15 cellular contexts compared by ENCODE assay signal in genomic region chr7:18497082-18497481, GRCh38. TPM values are rescaled to one million over a fixed set of nuclear protein-coding genes. Genes with fewer than 3 reads are reported as not detected.
DNase-seq lines count a peak whose midpoint lies in the region; ATAC-seq and TF ChIP-seq lines count a peak whose summit lies in the region.
"Had no signal": no experiment of that assay in that cellular context is flagged by ENCODE, and none has a peak within 500 bp of the region (broad histone marks: within the 10 kb centered on the region; RNA-seq: fewer than 3 reads in every experiment).

No MANE protein-coding gene starts in this region.

- H3K4me1 ChIP-seq in right atrium auricular region = peaks cover 0 to 24% of the 10 kb centered on the region in 2 donors
- no peaks in the 10 kb centered on the region for H3K4me1 ChIP-seq in mucosa of rectum (ENCODE audit: control insufficient read depth in 2 of 2, insufficient read depth in 2 of 2, low read length in 2 of 2)
- H3K4me1 ChIP-seq in upper lobe of right lung = peaks cover 7% of the 10 kb centered on the region

- intact Hi-C loops in Right ventricle myocardium inferior (cut with DNase I) = loop anchor here (5.0 kb wide), 4 partner anchors 45 to 140 kb away; no protein-coding TSS in a partner anchor
- intact Hi-C loops in upper lobe of right lung (cut with DNase I) = no loop called here

- H3K36me3 ChIP-seq in right atrium auricular region = no peaks in the 10 kb centered on the region
- H3K36me3 ChIP-seq in SK-N-MC (ENCODE audit: insufficient read depth, low read length) = no peaks in the 10 kb centered on the region
- H3K36me3 ChIP-seq in mucosa of rectum (ENCODE audit: control insufficient read depth in 2 of 2, insufficient read depth in 2 of 2, low read length in 2 of 2) = no peaks in the 10 kb centered on the region
- no peaks in the 10 kb centered on the region for H3K36me3 ChIP-seq in upper lobe of right lung
- H3K36me3 ChIP-seq: lower lobe of right lung, WERI-Rb-1 had no signal

- H3K27me3 ChIP-seq in right atrium auricular region (no peaks in the 10 kb centered on the region), mucosa of rectum (ENCODE audit: control insufficient read depth in 2 of 2, insufficient read depth in 2 of 2, low read length in 2 of 2) (no peaks in the 10 kb centered on the region), upper lobe of right lung (no peaks in the 10 kb centered on the region)

- H3K9ac ChIP-seq in SK-N-MC (ENCODE audit: insufficient read length) (no peak overlapping the region), mucosa of rectum (ENCODE audit: low read depth in 1 of 2, low read length in 2 of 2) (no peak overlapping the region)

- DNase-seq in right atrium auricular region (ENCODE audit: low spot score) = no peak
- DNase-seq in Right ventricle myocardium inferior (ENCODE audit: missing footprints) = no peak
- DNase-seq in SK-N-MC (ENCODE audit: low read depth, low spot score) = no peak
- DNase-seq in NCI-H510A (lab: John Stamatoyannopoulos, UW) = no peak
- no peak for DNase-seq in upper lobe of right lung
- DNase-seq: activated gamma-delta T cell treated with Interleukin-2 at 50 U/mL for 16 hours; CD8-positive, alpha-beta T cell; foreskin melanocyte; lower lobe of right lung; NCI-H1436; WERI-Rb-1 had no signal

- peak overlapping the region; percentile 9 to 47 for H3K4me3 ChIP-seq in right atrium auricular region
- H3K4me3 ChIP-seq in SK-N-MC = peak overlapping the region; percentile 23
- H3K4me3 ChIP-seq in mucosa of rectum (ENCODE audit: low read length in 2 of 2) = peak overlapping the region; percentile 11 to 67
- H3K4me3 ChIP-seq in upper lobe of right lung = no peak overlapping the region

- ATAC-seq in Right ventricle myocardium inferior = no peak
- no peak for ATAC-seq in esophagus mucosa
- no peak for ATAC-seq in GM18498 (IDR thresholded peaks at IDR 0.05; ENCODE audit: unreplicated experiment)
- no peak for ATAC-seq in upper lobe of right lung
- ATAC-seq: CD8-positive, alpha-beta T cell; lower lobe of right lung had no signal

- H3K27ac ChIP-seq in right atrium auricular region (peak overlapping the region; percentile 77 to 82), SK-N-MC (no peak overlapping the region), mucosa of rectum (ENCODE audit: low read depth in 2 of 2, low read length in 2 of 2) (no peak overlapping the region), upper lobe of right lung (no peak overlapping the region)
- H3K27ac ChIP-seq: HL-60, lower lobe of right lung, WERI-Rb-1 had no signal

- no peak for TF ChIP-seq CTCF in right atrium auricular region (IDR thresholded peaks at IDR 0.05)
- TF ChIP-seq CTCF in upper lobe of right lung (IDR thresholded peaks at IDR 0.05) = no peak

- no peaks in the 10 kb centered on the region for H3K9me3 ChIP-seq in right atrium auricular region
- H3K9me3 ChIP-seq in SK-N-MC (ENCODE audit: low read depth, low read length) = no peaks in the 10 kb centered on the region
- no peaks in the 10 kb centered on the region for H3K9me3 ChIP-seq in mucosa of rectum (ENCODE audit: control insufficient read depth in 2 of 2, low read length in 2 of 2)
- H3K9me3 ChIP-seq in upper lobe of right lung = no peaks in the 10 kb centered on the region
- H3K9me3 ChIP-seq: lower lobe of right lung had no signal

RNA-seq across cellular contexts. Expression of gene HDAC9, which starts 1.5 kb away (rescaled TPM):
- total RNA-seq in right atrium auricular region = 10 to 100 TPM; 16.6 to 28.0 TPM
- 25.3 TPM for total RNA-seq in Right ventricle myocardium inferior
- 2.4 TPM for total RNA-seq in esophagus mucosa
- 52.4 TPM for total RNA-seq in upper lobe of right lung

Comparison
In these comparisons a context has a peak if more than half of its experiments do, and no peak if none do; other contexts are left out.
1. H3K27ac ChIP-seq: peak in right atrium auricular region (2 of 2); none in SK-N-MC (single experiment), mucosa of rectum (0 of 2) and upper lobe of right lung (single experiment).